12 cellular contexts compared by ENCODE assay signal in genomic region chr10:78184851-78185692, GRCh38.
"Had no signal": no experiment of that assay in that cellular context is flagged by ENCODE, and none has a peak within 500 bp of the region (broad histone marks: within the 10 kb centered on the region; RNA-seq: fewer than 3 reads in every experiment).

No MANE protein-coding gene starts in this region.

- H3K36me3 ChIP-seq: suprapubic skin had no signal

- H3K27ac ChIP-seq: psoas muscle, suprapubic skin had no signal

- H3K4me1 ChIP-seq: psoas muscle had no signal

- ATAC-seq: activated CD8-positive, alpha-beta T cell treated with anti-CD3 and anti-CD28 coated beads for 36 hours; activated T-cell treated with anti-CD3 and anti-CD28 coated beads, Interleukin-2, amount 50 U/mL, for 4 hours; WTC11 had no signal

- H3K9me3 ChIP-seq: psoas muscle, suprapubic skin had no signal

- DNase-seq: activated CD4-positive, alpha-beta T cell treated with anti-CD3 and anti-CD28 coated beads for 48 hours; activated CD8-positive, alpha-beta T cell treated with anti-CD3 and anti-CD28 coated beads for 36 hours; activated effector memory CD4-positive, alpha-beta T cell treated with Interleukin-2 at 50 U/mL for 16 hours; activated naive CD4-positive, alpha-beta T cell treated with anti-CD3 and anti-CD28 coated beads, Interleukin-2, amount 50 U/mL, for 16 hours; activated T-cell treated with anti-CD3 and anti-CD28 coated beads, Interleukin-2, amount 50 U/mL, for 4 hours; mesendoderm; natural killer cell; occipital lobe; psoas muscle; trophoblast cell had no signal

- H3K27me3 ChIP-seq: suprapubic skin had no signal

- H3K4me3 ChIP-seq: psoas muscle, suprapubic skin had no signal
